ENCODE assay signal across 15 cellular contexts in the genomic region with DNA sequence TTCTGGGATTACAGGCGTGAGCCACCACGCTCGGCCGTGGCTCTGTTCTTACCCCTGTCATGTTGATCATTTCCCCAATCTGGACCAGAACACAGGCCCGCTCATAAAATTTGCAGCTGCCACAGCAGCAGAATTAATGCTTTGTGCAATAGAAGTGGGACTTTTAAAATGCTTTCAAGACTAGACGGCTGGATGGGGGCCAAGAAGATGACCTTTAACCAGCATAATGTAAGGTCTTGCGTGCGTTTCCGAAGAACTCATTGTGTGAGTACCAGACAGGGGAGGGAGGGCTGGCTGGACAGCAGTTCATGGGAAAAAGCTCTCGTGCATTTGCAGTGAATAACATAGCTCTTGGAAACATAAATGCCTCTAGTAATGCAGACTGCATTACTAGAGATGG. TPM values are rescaled to one million over a fixed set of nuclear protein-coding genes. Genes with fewer than 3 reads are reported as not detected.
DNase-seq lines count a peak whose midpoint lies in the region; TF ChIP-seq lines count a peak whose summit lies in the region.
"Had no signal": no experiment of that assay in that cellular context is flagged by ENCODE, and none has a peak within 500 bp of the region (broad histone marks: within the 10 kb centered on the region; RNA-seq: fewer than 3 reads in every experiment).

No MANE protein-coding gene starts in this region.

- H3K27me3 Mint-ChIP-seq in nephron (ENCODE audit: low read depth) (peaks cover 5% of the 10 kb centered on the region), glutamatergic neuron (ENCODE audit: unreplicated experiment) (no peaks in the 10 kb centered on the region)

- H3K36me3 Mint-ChIP-seq in nephron (ENCODE audit: low read depth): no peaks in the 10 kb centered on the region
- no peaks in the 10 kb centered on the region for H3K36me3 Mint-ChIP-seq in glutamatergic neuron (ENCODE audit: unreplicated experiment)

- no peak for TF ChIP-seq POLR2A in prostate gland (IDR thresholded peaks at IDR 0.05)

- no peaks in the 10 kb centered on the region for H3K9me3 Mint-ChIP-seq in nephron
- H3K9me3 Mint-ChIP-seq in glutamatergic neuron (ENCODE audit: unreplicated experiment): peaks cover under 1% of the 10 kb centered on the region
- H3K9me3 Mint-ChIP-seq: endodermal cell had no signal

- WGBS in prostate gland: 75% methylated on average over 10 of the region's 10 CpGs

- H3K4me3 ChIP-seq in prostate gland: no peak overlapping the region
- H3K4me3 ChIP-seq: BLaER1 treated with 17β-estradiol and CSF1 and Interleukin-3, amounts not matched to agents 10 nM and 100 nM; breast epithelium; pancreas had no signal

- peaks cover 4% of the 10 kb centered on the region for H3K4me1 ChIP-seq in prostate gland (replicated peaks)

- TF ChIP-seq CTCF in nephron (IDR thresholded peaks at IDR 0.05; ENCODE audit: unreplicated experiment in 3 of 3) (no peak), glutamatergic neuron (IDR thresholded peaks at IDR 0.05; ENCODE audit: partially characterized antibody, unreplicated experiment) (no peak), prostate gland (IDR thresholded peaks at IDR 0.05) (no peak)

- intact Hi-C loops in prostate gland (cut with DNase I) (loop anchor here (10.0 kb wide), 1 partner anchor 525 kb away; no protein-coding TSS in a partner anchor), head of caudate nucleus (cut with DNase I) (no loop called here)

- H3K27ac Mint-ChIP-seq in nephron (peak overlapping the region; percentile 74 to 87 (median 76)), glutamatergic neuron (ENCODE audit: unreplicated experiment) (no peak overlapping the region)
- H3K27ac Mint-ChIP-seq: endodermal cell had no signal

- DNase-seq in COLO829 (ENCODE audit: low spot score) (peak; percentile 97), RPMI7951 (ENCODE audit: low read depth) (peak; percentile 93), fibroblast of gingiva (ENCODE audit: low read depth) (peak; percentile 50), glutamatergic neuron (no peak), superior temporal gyrus (ENCODE audit: extremely low spot score) (no peak), prostate gland (ENCODE audit: low spot score) (no peak), head of caudate nucleus (no peak)
- DNase-seq: activated effector memory CD4-positive, alpha-beta T cell treated with anti-CD3 and anti-CD28 coated beads, Interleukin-2, amount 50 U/mL, for 16 hours; endodermal cell; pancreas had no signal

- H3K4me3 Mint-ChIP-seq in nephron (peak overlapping the region in 1 of 3 experiments; percentile 64), glutamatergic neuron (ENCODE audit: unreplicated experiment) (no peak overlapping the region)
- H3K4me3 Mint-ChIP-seq: endodermal cell had no signal

- H3K27me3 ChIP-seq in prostate gland (replicated peaks; ENCODE audit: insufficient read depth): no peaks in the 10 kb centered on the region
- H3K27me3 ChIP-seq: BLaER1 treated with 17β-estradiol and CSF1 and Interleukin-3, amounts not matched to agents 10 nM and 100 nM; breast epithelium; pancreas had no signal

- H3K9me3 ChIP-seq in prostate gland: no peaks in the 10 kb centered on the region
- H3K9me3 ChIP-seq: BLaER1 treated with 17β-estradiol and CSF1 and Interleukin-3, amounts not matched to agents 10 nM and 100 nM; breast epithelium; pancreas had no signal

- H3K27ac ChIP-seq in prostate gland: no peak overlapping the region
- H3K27ac ChIP-seq: BLaER1 treated with 17β-estradiol and CSF1 and Interleukin-3, amounts not matched to agents 10 nM and 100 nM; breast epithelium; pancreas; VCaP had no signal

- no peaks in the 10 kb centered on the region for H3K36me3 ChIP-seq in prostate gland
- H3K36me3 ChIP-seq: BLaER1 treated with 17β-estradiol and CSF1 and Interleukin-3, amounts not matched to agents 10 nM and 100 nM; breast epithelium; pancreas had no signal

- H3K4me1 Mint-ChIP-seq in nephron: peaks cover 30% of the 10 kb centered on the region
- H3K4me1 Mint-ChIP-seq in glutamatergic neuron (ENCODE audit: low read depth, unreplicated experiment): peaks cover 3% of the 10 kb centered on the region

RNA-seq across cellular contexts. Expression of gene WDR38, which starts 3.5 kb away (rescaled TPM):
- total RNA-seq in RPMI7951 (2014; rRNA removed; shearing (Covaris generic)): 0.12 and 0.20 TPM in 2 replicates
- total RNA-seq in glutamatergic neuron (ENCODE audit: unreplicated experiment) (not detected), prostate gland (not detected)
- total RNA-seq: endodermal cell, ureter had no signal

RNA-seq across cellular contexts. Expression of gene RPL35, which starts 12.0 kb away (rescaled TPM):
- 2,253 and 2,890 TPM in 2 replicates for total RNA-seq in RPMI7951 (2014; rRNA removed; shearing (Covaris generic))
- 559 TPM for total RNA-seq in glutamatergic neuron (ENCODE audit: unreplicated experiment)
- total RNA-seq in prostate gland: 1,000 to 10,000 TPM; 1,539 to 2,854 TPM

RNA-seq across cellular contexts. Expression of gene ARPC5L, which starts 12.1 kb away (rescaled TPM):
- 21.0 and 33.8 TPM in 2 replicates for total RNA-seq in RPMI7951 (2014; rRNA removed; shearing (Covaris generic))
- total RNA-seq in glutamatergic neuron (ENCODE audit: unreplicated experiment) (25.2 TPM), prostate gland (10 to 100 TPM; 27.8 to 41.1 TPM)

Comparison
In these comparisons a context has a peak if more than half of its experiments do, and no peak if none do; other contexts are left out.
1. DNase-seq: peak in COLO829 (single experiment), RPMI7951 (single experiment) and fibroblast of gingiva (single experiment); none in glutamatergic neuron (single experiment), superior temporal gyrus (single experiment), prostate gland (single experiment) and head of caudate nucleus (0 of 42).